8 cellular contexts compared by ENCODE assay signal in genomic region chr1:169890761-169891538, GRCh38.
A peak's percentile ranks its signal among the peaks of the same experiment; 100 is the strongest.
DNase-seq lines count a peak whose midpoint lies in the region; ATAC-seq and TF ChIP-seq lines count a peak whose summit lies in the region.

No MANE protein-coding gene starts in this region.

- peak; percentile 38 for DNase-seq in activated naive CD4-positive, alpha-beta T cell treated with Interleukin-2 at 50 U/mL for 16 hours
- no peak for DNase-seq in activated naive CD4-positive, alpha-beta T cell (lab: John Stamatoyannopoulos, UW)
- peak; percentile 29 for DNase-seq in effector CD4-positive, alpha-beta T cell
- peak; percentile 30 for DNase-seq in stimulated activated CD4-positive, alpha-beta T cell treated with anti-CD3 and anti-CD28 coated beads, Interleukin-2, amount 100 ng/mL, for 4 hours (ENCODE audit: low read depth)

- ATAC-seq in HG03565 (IDR thresholded peaks at IDR 0.05; ENCODE audit: unreplicated experiment) (no peak), HG03469 (IDR thresholded peaks at IDR 0.05; ENCODE audit: unreplicated experiment) (no peak), HG03354 (IDR thresholded peaks at IDR 0.05; ENCODE audit: poor library complexity, severe bottlenecking, unreplicated experiment) (no peak)

- 0 out of 2 replicates have a peak, but pooled peaks have one; percentile 27 for TF ChIP-seq POLR2A in Raji (IDR thresholded peaks at IDR 0.05; ENCODE audit: insufficient read depth, low read depth, low read length)

Comparison
In these comparisons a context has a peak if more than half of its experiments do, and no peak if none do; other contexts are left out.
1. DNase-seq: peak in activated naive CD4-positive, alpha-beta T cell treated with Interleukin-2 at 50 U/mL for 16 hours (single experiment), effector CD4-positive, alpha-beta T cell (single experiment) and stimulated activated CD4-positive, alpha-beta T cell treated with anti-CD3 and anti-CD28 coated beads, Interleukin-2, amount 100 ng/mL, for 4 hours (single experiment); none in activated naive CD4-positive, alpha-beta T cell (0 of 4).